ENCODE assay signal across 22 cellular contexts in genomic region chrX:12891167-12891566, GRCh38. TPM values are rescaled to one million over a fixed set of nuclear protein-coding genes. Genes with fewer than 3 reads are reported as not detected.
DNase-seq lines count a peak whose midpoint lies in the region; ATAC-seq, FAIRE-seq and TF ChIP-seq lines count a peak whose summit lies in the region.
"Had no signal": no experiment of that assay in that cellular context is flagged by ENCODE, and none has a peak within 500 bp of the region (broad histone marks: within the 10 kb centered on the region; RNA-seq: fewer than 3 reads in every experiment).

No MANE protein-coding gene starts in this region.

- H3K27me3 ChIP-seq in GM12878 (replicated peaks in 1 of 2; ENCODE audit: control insufficient read depth in 2 of 2, insufficient read depth in 2 of 2, low read length in 1 of 2), result no peaks in the 10 kb centered on the region

- peaks cover 2% of the 10 kb centered on the region for H3K4me1 Mint-ChIP-seq in glutamatergic neuron (ENCODE audit: low read depth, unreplicated experiment)

- no TSS peak for BruUV-seq in GM12878 (replicated peaks; lab: Mats Ljungman, UMichigan)

- H3K4me3 Mint-ChIP-seq in glutamatergic neuron (ENCODE audit: unreplicated experiment), result no peak overlapping the region
- H3K4me3 Mint-ChIP-seq: type B pancreatic cell had no signal

- RAD21 ChIA-PET in GM12878 (lab: Charles Lee; ENCODE audit: unreplicated experiment), result interaction anchor here (0.6 to 13.6 kb wide), 7 partner anchors 11 to 597 kb away, joined by 3 to 277 read pairs (median 7); partner anchors contain the start of gene TLR7

- H3K79me2 ChIP-seq in GM12878 (ENCODE audit: control insufficient read depth, insufficient read depth, low read length), result no peaks in the 10 kb centered on the region; the same call in 1 of the 2 replicates

- peak overlapping the region; percentile 22; the same call in 1 of the 2 replicates for H3K4me3 ChIP-seq in GM12878
- H3K4me3 ChIP-seq: mucosa of descending colon had no signal

- TF ChIP-seq CTCF in GM12878 (IDR thresholded peaks at IDR 0.05 in 2 of 3, conservative IDR thresholded peaks at IDR 0.05 in 1 of 3; ENCODE audit: control insufficient read depth in 2 of 3, extremely low read depth in 1 of 3, insufficient read depth in 1 of 3, low read depth in 3 of 3, low read length in 3 of 3) (no peak), glutamatergic neuron (IDR thresholded peaks at IDR 0.05; ENCODE audit: partially characterized antibody, unreplicated experiment) (no peak)

- no peak overlapping the region for H2AFZ ChIP-seq in GM12878 (ENCODE audit: control insufficient read depth, low read depth, low read length)

- CTCF ChIA-PET in GM12878 (lab: Yijun Ruan, JAX), result interaction anchor here (0.6 to 16.0 kb wide), 9 partner anchors 8 to 706 kb away, joined by 3 to 431 read pairs (median 4); no protein-coding TSS in a partner anchor

- H3K36me3 ChIP-seq in GM12878 (ENCODE audit: control insufficient read depth in 2 of 2, insufficient read depth in 2 of 2, low read length in 1 of 2), result peaks cover 2 to 14% of the 10 kb centered on the region in 2 experiments; a peak in 3 of 4 replicates

- DNase-seq in SKM-1 treated with dmso at 0.1 percent for 144 hours (lab: John Stamatoyannopoulos, UW; ENCODE audit: unreplicated experiment), result peak; percentile 5
- no peak for DNase-seq in SKM-1 (lab: John Stamatoyannopoulos, UW; ENCODE audit: unreplicated experiment)
- peak; percentile 90 for DNase-seq in NOMO-1 treated with DMSO at 0.1 percent for 48 hours (lab: John Stamatoyannopoulos, UW; ENCODE audit: unreplicated experiment)
- no peak for DNase-seq in GM12878 (ENCODE audit: low read depth, low spot score)
- no peak for DNase-seq in glutamatergic neuron
- no peak for DNase-seq in putamen (ENCODE audit: low spot score)
- DNase-seq in NCI-H1092 treated with DMSO at 0.1 percent for 48 hours (lab: John Stamatoyannopoulos, UW), result no peak
- DNase-seq: activated T-cell treated with anti-CD3 and anti-CD28 coated beads for 4 hours; AML-193; aorta; central memory CD4-positive, alpha-beta T cell; EL; mucosa of descending colon; NCI-H1694 treated with DMSO at 0.1 percent for 48 hours; SK-N-SH; stimulated activated CD4-positive, alpha-beta T cell treated with anti-CD3 and anti-CD28 coated beads, Interleukin-4, amount 100 ng/mL, for 24 hours had no signal

- TF ChIP-seq POLR2A in GM12878 (IDR thresholded peaks at IDR 0.05; ENCODE audit: low read depth, low read length), result no peak

- no peaks in the 10 kb centered on the region for H3K27me3 Mint-ChIP-seq in glutamatergic neuron (ENCODE audit: unreplicated experiment)
- H3K27me3 Mint-ChIP-seq: type B pancreatic cell had no signal

- intact Hi-C loops in GM12878 (cut with micrococcal nuclease; ENCODE audit: unreplicated experiment), result loop anchor here (5.0 kb wide), 2 partner anchors 51 to 201 kb away; no protein-coding TSS in a partner anchor

- H3K9me3 Mint-ChIP-seq in glutamatergic neuron (ENCODE audit: unreplicated experiment), result no peaks in the 10 kb centered on the region

- no peak for TF ChIP-seq RAD21 in GM12878 (IDR thresholded peaks at IDR 0.05; ENCODE audit: insufficient read depth, low read depth, low read length)

- TF ChIP-seq EP300 in GM12878 (IDR thresholded peaks at IDR 0.05; ENCODE audit: borderline replicate concordance in 1 of 2, control insufficient read depth in 1 of 2, low read depth in 2 of 2, low read length in 2 of 2), result no peak

- in situ Hi-C loops in GM12878 (cut with MboI), result loop anchor here (5.0 to 25.0 kb wide), 2 partner anchors 69 to 1996 kb away; no protein-coding TSS in a partner anchor

- H3K27ac ChIP-seq in GM12878 (ENCODE audit: control insufficient read depth, insufficient read depth), result peak overlapping the region; percentile 95
- H3K27ac ChIP-seq: 22Rv1 had no signal

- WGBS in GM12878 (ENCODE audit: insufficient coverage, insufficient replicate concordance, low lambda C conversion rate, missing lambda C conversion rate), result 37% methylated on average over 4 of the region's 4 CpGs

- H3K27ac Mint-ChIP-seq in glutamatergic neuron (ENCODE audit: unreplicated experiment), result no peak overlapping the region
- H3K27ac Mint-ChIP-seq: type B pancreatic cell had no signal

- SMC1A ChIA-PET in GM12878 (lab: Charles Lee; ENCODE audit: uncharacterized antibody, unreplicated experiment), result interaction anchor here (0.6 to 15.5 kb wide), 11 partner anchors 12 to 1098 kb away, joined by 3 to 349 read pairs (median 4); partner anchors contain the start of gene TLR7

- peaks cover 10% of the 10 kb centered on the region for H3K9me3 ChIP-seq in GM12878 (replicated peaks; ENCODE audit: control insufficient read depth, insufficient read depth, low read length)
- H3K9me3 ChIP-seq: mucosa of descending colon, SK-N-SH had no signal

- peaks cover 63% of the 10 kb centered on the region for H3K4me1 ChIP-seq in GM12878 (ENCODE audit: control insufficient read depth, insufficient read depth, low read length)

- no peak overlapping the region for H3K9ac ChIP-seq in GM12878 (ENCODE audit: control insufficient read depth, insufficient read depth, low read length)
- H3K9ac ChIP-seq: SK-N-SH had no signal

- no peaks in the 10 kb centered on the region for H3K36me3 Mint-ChIP-seq in glutamatergic neuron (ENCODE audit: unreplicated experiment)
- H3K36me3 Mint-ChIP-seq: type B pancreatic cell had no signal

- peak overlapping the region; percentile 73 for H3K4me2 ChIP-seq in GM12878 (ENCODE audit: control insufficient read depth, insufficient read depth)
- H3K4me2 ChIP-seq: SK-N-SH had no signal

- ATAC-seq in GM18502 (IDR thresholded peaks at IDR 0.05; ENCODE audit: poor library complexity, unreplicated experiment), result peak; percentile 1
- peak; percentile 6; the same call in 2 of the 3 replicates for ATAC-seq in GM12878
- ATAC-seq: mucosa of descending colon had no signal

- POLR2A ChIA-PET in GM12878 (lab: Charles Lee), result interaction anchor here (0.8 to 1.8 kb wide), 3 partner anchors 13 to 50 kb away, joined by 3 to 4 read pairs (median 3); no protein-coding TSS in a partner anchor

- no peaks in the 10 kb centered on the region for H4K20me1 ChIP-seq in GM12878 (ENCODE audit: control insufficient read depth, insufficient read depth)

- FAIRE-seq in GM12878 (lab: Jason Lieb, UNC), result no peak

TF ChIP-seq in GM12878, 131 proteins besides CTCF, POLR2A, EP300 and RAD21:
- 0 out of 2 replicates have a peak, but pooled peaks have one; percentile 9 for TF ChIP-seq SMAD5 (IDR thresholded peaks at IDR 0.05; ENCODE audit: low read depth)
- no peak for TF ChIP-seq TCF7 (IDR thresholded peaks at IDR 0.05; ENCODE audit: borderline replicate concordance)

RNA-seq across cellular contexts. Expression of gene TLR8, which starts 15.3 kb away (rescaled TPM):
- 0.15 TPM in 1 of 2 replicates, not detected in the other for total RNA-seq in GM12878 (2013; cell fraction: nucleolus; rRNA removed)
- not detected in 2 replicates for total RNA-seq in GM12878 (2014; rRNA removed)
- not detected in 2 replicates for total RNA-seq in GM12878 (2014; rRNA removed; fragmentation: Illumina TruSeq; extraction: Trizol)
- not detected in 2 replicates for total RNA-seq in GM12878 (2021)
- not detected for polyA plus RNA-seq in GM12878 (2011; ENCODE audit: low read depth)
- 0.04 TPM in 1 of 2 replicates, not detected in the other for polyA plus RNA-seq in GM12878 (2011; rRNA removed)
- not detected in 2 replicates for polyA plus RNA-seq in GM12878 (2011; cell fraction: cytosol; rRNA removed)
- 0.03 TPM in 2 replicates for polyA plus RNA-seq in GM12878 (2011; cell fraction: nucleus; rRNA removed)
- polyA plus RNA-seq in GM12878 (2012), result not detected in 2 replicates
- not detected in 2 replicates for polyA plus RNA-seq in GM12878 (2014; fragmentation: Illumina TruSeq; extraction: Trizol)
- polyA plus RNA-seq in GM12878 (2014; fragmentation: Nextera tagmentation; extraction: Ambion mirVana), result not detected
- 0.03 TPM in 1 of 2 replicates, not detected in the other for polyA plus RNA-seq in GM12878 (2014; rRNA removed)
- polyA plus RNA-seq in GM12878 (2016; fragmentation: Nextera tagmentation; extraction: Ambion mirVana), result not detected
- not detected in 2 replicates for polyA minus RNA-seq in GM12878 (2011; rRNA and poly(A)+ RNA removed)
- polyA minus RNA-seq in GM12878 (2011; cell fraction: cytosol; rRNA and poly(A)+ RNA removed), result not detected in 2 replicates
- polyA minus RNA-seq in GM12878 (2011; cell fraction: nucleus; rRNA and poly(A)+ RNA removed), result not detected in 2 replicates
- total RNA-seq in glutamatergic neuron (ENCODE audit: unreplicated experiment), result not detected
- total RNA-seq: fibroblast of villous mesenchyme, renal cortical epithelial cell, RPMI7951 had no signal
- polyA plus RNA-seq: SK-N-SH had no signal

RNA-seq across cellular contexts. Expression of gene TLR7, which starts 24.3 kb away (rescaled TPM):
- 43.4 and 46.5 TPM in 2 replicates for total RNA-seq in GM12878 (2013; cell fraction: nucleolus; rRNA removed)
- total RNA-seq in GM12878 (2014; rRNA removed), result 19.5 and 24.9 TPM in 2 replicates
- total RNA-seq in GM12878 (2014; rRNA removed; fragmentation: Illumina TruSeq; extraction: Trizol), result 33.5 and 36.5 TPM in 2 replicates
- total RNA-seq in GM12878 (2021), result 24.9 and 25.2 TPM in 2 replicates
- 20.5 TPM for polyA plus RNA-seq in GM12878 (2011; ENCODE audit: low read depth)
- polyA plus RNA-seq in GM12878 (2011; rRNA removed), result 44.4 and 58.0 TPM in 2 replicates
- polyA plus RNA-seq in GM12878 (2011; cell fraction: cytosol; rRNA removed), result 21.3 and 23.9 TPM in 2 replicates
- 10.5 and 11.8 TPM in 2 replicates for polyA plus RNA-seq in GM12878 (2011; cell fraction: nucleus; rRNA removed)
- 24.0 and 24.3 TPM in 2 replicates for polyA plus RNA-seq in GM12878 (2012)
- polyA plus RNA-seq in GM12878 (2014; fragmentation: Illumina TruSeq; extraction: Trizol), result 39.1 and 57.1 TPM in 2 replicates
- 10 to 100 TPM; 12.0 to 13.1 TPM for polyA plus RNA-seq in GM12878 (2014; fragmentation: Nextera tagmentation; extraction: Ambion mirVana)
- 18.0 and 21.9 TPM in 2 replicates for polyA plus RNA-seq in GM12878 (2014; rRNA removed)
- polyA plus RNA-seq in GM12878 (2016; fragmentation: Nextera tagmentation; extraction: Ambion mirVana), result 10 to 100 TPM; 19.5 to 23.3 TPM
- 51.2 and 62.5 TPM in 2 replicates for polyA minus RNA-seq in GM12878 (2011; rRNA and poly(A)+ RNA removed)
- 17.2 and 26.0 TPM in 2 replicates for polyA minus RNA-seq in GM12878 (2011; cell fraction: cytosol; rRNA and poly(A)+ RNA removed)
- 18.1 and 28.4 TPM in 2 replicates for polyA minus RNA-seq in GM12878 (2011; cell fraction: nucleus; rRNA and poly(A)+ RNA removed)
- not detected for total RNA-seq in glutamatergic neuron (ENCODE audit: unreplicated experiment)
- total RNA-seq: fibroblast of villous mesenchyme, renal cortical epithelial cell, RPMI7951 had no signal
- polyA plus RNA-seq: SK-N-SH had no signal

Comparison
In these comparisons a context has a peak if more than half of its experiments do, and no peak if none do; other contexts are left out.
1. DNase-seq: peak in SKM-1 treated with dmso at 0.1 percent for 144 hours (single experiment) and NOMO-1 treated with DMSO at 0.1 percent for 48 hours (single experiment); none in SKM-1 (single experiment), GM12878 (single experiment), glutamatergic neuron (single experiment), putamen (single experiment) and NCI-H1092 treated with DMSO at 0.1 percent for 48 hours (single experiment).
2. RNA of gene TLR7, which starts 24.3 kb away (total RNA-seq): 19.5 to 46.5 TPM in GM12878; not detected in glutamatergic neuron (single experiment); every median in the first group is over 10 times any median in the second.